Comparison of ENCODE assay signal across 17 cellular contexts in genomic region chr2:218264773-218265601, GRCh38. TPM values are rescaled to one million over a fixed set of nuclear protein-coding genes. Genes with fewer than 3 reads are reported as not detected.
DNase-seq lines count a peak whose midpoint lies in the region; ATAC-seq, FAIRE-seq and TF ChIP-seq lines count a peak whose summit lies in the region.
"Had no signal": no experiment of that assay in that cellular context is flagged by ENCODE, and none has a peak within 500 bp of the region (broad histone marks: within the 10 kb centered on the region; RNA-seq: fewer than 3 reads in every experiment).

No MANE protein-coding gene starts in this region.

- H3K4me1 Mint-ChIP-seq in endodermal cell: peaks cover 15% of the 10 kb centered on the region

- no peaks in the 10 kb centered on the region for H3F3A ChIP-seq in MM.1S (ENCODE audit: insufficient read depth, low read length)

- POLR2A ChIA-PET in RWPE1 (lab: Yijun Ruan, JAX; ENCODE audit: low non-redundant PET): interaction anchor here (1.4 kb wide), 1 partner anchor 22 kb away, joined by 4 read pairs; no protein-coding TSS in a partner anchor

- no peaks in the 10 kb centered on the region for H4K20me1 ChIP-seq in MM.1S (ENCODE audit: insufficient read depth, low read length)

- H3K9me2 ChIP-seq in MM.1S (replicated peaks; ENCODE audit: insufficient read depth, low read length): no peaks in the 10 kb centered on the region

- H3K27ac ChIP-seq in RWPE1 (peak overlapping the region; percentile 33), endodermal cell (ENCODE audit: low read depth, low read length) (no peak overlapping the region), pancreas (no peak overlapping the region), MM.1S (ENCODE audit: low read length) (no peak overlapping the region)
- H3K27ac ChIP-seq: HL-60 had no signal

- CTCF ChIA-PET in RWPE1 (lab: Yijun Ruan, JAX): no interaction called here

- intact Hi-C loops in pancreas (cut with DNase I): loop anchor here in 1 of 3 donors (5.0 kb wide), 1 partner anchor 83 kb away; no protein-coding TSS in a partner anchor

- no peaks in the 10 kb centered on the region for H3K27me3 Mint-ChIP-seq in endodermal cell (ENCODE audit: insufficient read depth)

- WGBS in endodermal cell (ENCODE audit: insufficient coverage in 1 of 2, insufficient read length in 1 of 2), 2 experiments: 92 to 98% methylated on average over 9 to 22 of the region's 22 CpGs
- 52 to 56% methylated on average over 22 of the region's 22 CpGs for WGBS in pancreas, 2 donors

- H2AFZ ChIP-seq in MM.1S (ENCODE audit: low read length): no peak overlapping the region

- H3K4me3 Mint-ChIP-seq in endodermal cell: no peak overlapping the region
- H3K4me3 Mint-ChIP-seq: T-helper 1 cell treated with Interleukin-12 subunit alpha and Interleukin-12 subunit beta and Interleukin-4 antibody, amounts not matched to agents 30 μg/mL and 1 μg/mL, for 36 hours had no signal

- no peaks in the 10 kb centered on the region for H3K9me3 ChIP-seq in endodermal cell (ENCODE audit: control insufficient read depth, low read length)
- no peaks in the 10 kb centered on the region for H3K9me3 ChIP-seq in pancreas
- H3K9me3 ChIP-seq in MM.1S (replicated peaks; ENCODE audit: insufficient read depth, low read length): no peaks in the 10 kb centered on the region

- peaks cover 19% of the 10 kb centered on the region for H3K79me2 ChIP-seq in MM.1S (ENCODE audit: low read length)

- no peak overlapping the region for H3K4me2 ChIP-seq in MM.1S (ENCODE audit: low read depth, low read length)

- H3K4me3 ChIP-seq in endodermal cell (ENCODE audit: low read length): no peak overlapping the region
- H3K4me3 ChIP-seq in pancreas: no peak overlapping the region
- H3K4me3 ChIP-seq in MM.1S (ENCODE audit: low read length): no peak overlapping the region

- H3K9ac ChIP-seq in endodermal cell (ENCODE audit: extremely low read depth, low read length, poor library complexity, severe bottlenecking) (no peak overlapping the region), MM.1S (ENCODE audit: low read length) (no peak overlapping the region)

- TF ChIP-seq CTCF in RWPE1 (conservative IDR thresholded peaks at IDR 0.05; ENCODE audit: low read depth) (no peak), endodermal cell (conservative IDR thresholded peaks at IDR 0.05) (no peak), pancreas (IDR thresholded peaks at IDR 0.05) (no peak), MM.1S (IDR thresholded peaks at IDR 0.05; ENCODE audit: low read length) (no peak)

- peak overlapping the region; percentile 30 for H3K27ac Mint-ChIP-seq in endodermal cell

- H3K36me3 ChIP-seq in endodermal cell (ENCODE audit: control insufficient read depth, insufficient read depth, low read length) (peaks cover 35% of the 10 kb centered on the region), pancreas (peaks cover 0 to 18% (median 16%) of the 10 kb centered on the region in 3 donors), MM.1S (replicated peaks; ENCODE audit: insufficient read depth, low read length) (no peaks in the 10 kb centered on the region)

- H3K4me1 ChIP-seq in endodermal cell (ENCODE audit: control insufficient read depth, insufficient read depth, low read length) (no peaks in the 10 kb centered on the region), pancreas (peaks cover 0 to 26% (median 5%) of the 10 kb centered on the region in 3 donors), MM.1S (ENCODE audit: low read length) (peaks cover 24% of the 10 kb centered on the region)

- DNase-seq in RWPE1 (ENCODE audit: low spot score) (no peak), endodermal cell (no peak), pancreas (peak in 3 of 6 donors; percentile 20 to 59 (median 45)), DMS53 treated with DMSO at 0.1 percent for 48 hours (lab: John Stamatoyannopoulos, UW; ENCODE audit: unreplicated experiment) (no peak), NCI-H510A treated with DMSO at 0.1 percent for 48 hours (lab: John Stamatoyannopoulos, UW) (no peak), MM.1S (no peak)
- DNase-seq: activated CD4-positive, alpha-beta T cell treated with anti-CD3 and anti-CD28 coated beads for 48 hours; DMS79; foreskin fibroblast; NCI-H1694; NCI-H69; RPMI8226; stimulated activated CD4-positive, alpha-beta T cell treated with anti-CD3 and anti-CD28 coated beads, Interleukin-4, amount 100 ng/mL, for 4 hours; stimulated activated naive CD4-positive, alpha-beta T cell had no signal

- ATAC-seq in pancreas: peak in 3 of 4 donors; percentile 15 to 20 (median 16)

- H3K9me3 Mint-ChIP-seq in endodermal cell: no peaks in the 10 kb centered on the region
- H3K9me3 Mint-ChIP-seq: activated T-helper 2 cell treated with anti-CD3 and anti-CD28 coated beads, Interferon-gamma antibody, Interleukin-2, Interleukin-4, amounts not matched to agents 10 μg/mL and 5 μg/mL and 100 μg/mL, durations not matched to agents 14 hours and 24 hours and 36 hours; T-helper 1 cell treated with Interleukin-12 subunit alpha and Interleukin-12 subunit beta and Interleukin-4 antibody, amounts not matched to agents 30 μg/mL and 1 μg/mL, for 36 hours had no signal

- peaks cover 34% of the 10 kb centered on the region for H3K36me3 Mint-ChIP-seq in endodermal cell (ENCODE audit: low read depth)

- H3K27me3 ChIP-seq in endodermal cell (ENCODE audit: control insufficient read depth, insufficient read depth, low read length, poor library complexity, severe bottlenecking) (no peaks in the 10 kb centered on the region), pancreas (no peaks in the 10 kb centered on the region), MM.1S (replicated peaks; ENCODE audit: insufficient read depth, low read length) (no peaks in the 10 kb centered on the region)

- no peak for FAIRE-seq in pancreas (lab: Jason Lieb, UNC)

RNA-seq across cellular contexts. Expression of gene GPBAR1, which starts 4.2 kb away (rescaled TPM):
- total RNA-seq in endodermal cell: under 1 TPM; 0.18 TPM
- 1.9 TPM for polyA plus RNA-seq in endodermal cell (2013, experiment 1 of 2)
- polyA plus RNA-seq in endodermal cell (2013, experiment 2 of 2): 1.2 TPM
- total RNA-seq in pancreas: 1 to 10 TPM in 3 of 6 donors, under 1 TPM in 3; 0.12 to 1.8 (median 0.76) TPM
- 1 to 10 TPM; 2.1 to 2.3 TPM for polyA plus RNA-seq in pancreas

RNA-seq across cellular contexts. Expression of gene AAMP, which starts 5.0 kb away (rescaled TPM):
- 10 to 100 TPM; 89.2 to 97.2 TPM for total RNA-seq in endodermal cell
- 59.9 TPM for polyA plus RNA-seq in endodermal cell (2013, experiment 1 of 2)
- 54.7 TPM for polyA plus RNA-seq in endodermal cell (2013, experiment 2 of 2)
- total RNA-seq in pancreas: 10 to 100 TPM; 34.0 to 51.8 (median 39.8) TPM
- polyA plus RNA-seq in pancreas: 10 to 100 TPM; 46.8 to 85.5 TPM

RNA-seq across cellular contexts. Expression of gene PNKD, which starts 5.3 kb away (rescaled TPM):
- total RNA-seq in endodermal cell (10 to 100 TPM; 33.9 to 39.6 TPM), pancreas (10 to 100 TPM; 17.2 to 32.2 (median 21.4) TPM)
- 46.6 TPM for polyA plus RNA-seq in endodermal cell (2013, experiment 1 of 2)
- polyA plus RNA-seq in endodermal cell (2013, experiment 2 of 2): 42.6 TPM
- polyA plus RNA-seq in pancreas: 10 to 100 TPM; 48.9 to 89.1 TPM

RNA-seq across cellular contexts. Expression of gene TMBIM1, which starts 27.3 kb away (rescaled TPM):
- total RNA-seq in endodermal cell (10 to 100 TPM; 50.7 to 53.8 TPM), pancreas (100 to 1,000 TPM; 147 to 196 (median 170) TPM)
- polyA plus RNA-seq in endodermal cell (2013, experiment 1 of 2): 22.4 TPM
- polyA plus RNA-seq in endodermal cell (2013, experiment 2 of 2): 17.2 TPM
- polyA plus RNA-seq in pancreas: 10 to 100 TPM; 56.6 to 84.1 TPM

RNA-seq across cellular contexts. Expression of gene ARPC2, which starts 48.0 kb away (rescaled TPM):
- total RNA-seq in endodermal cell (100 to 1,000 TPM; 243 to 247 TPM), pancreas (100 to 1,000 TPM in 1 of 6 donors, 10 to 100 TPM in 5; 43.4 to 102 (median 55.8) TPM)
- polyA plus RNA-seq in endodermal cell (2013, experiment 1 of 2): 201 TPM
- polyA plus RNA-seq in endodermal cell (2013, experiment 2 of 2): 214 TPM
- polyA plus RNA-seq in pancreas: 10 to 100 TPM; 37.4 to 90.7 TPM
